ENCODE assay signal across 15 cellular contexts in the genomic region with DNA sequence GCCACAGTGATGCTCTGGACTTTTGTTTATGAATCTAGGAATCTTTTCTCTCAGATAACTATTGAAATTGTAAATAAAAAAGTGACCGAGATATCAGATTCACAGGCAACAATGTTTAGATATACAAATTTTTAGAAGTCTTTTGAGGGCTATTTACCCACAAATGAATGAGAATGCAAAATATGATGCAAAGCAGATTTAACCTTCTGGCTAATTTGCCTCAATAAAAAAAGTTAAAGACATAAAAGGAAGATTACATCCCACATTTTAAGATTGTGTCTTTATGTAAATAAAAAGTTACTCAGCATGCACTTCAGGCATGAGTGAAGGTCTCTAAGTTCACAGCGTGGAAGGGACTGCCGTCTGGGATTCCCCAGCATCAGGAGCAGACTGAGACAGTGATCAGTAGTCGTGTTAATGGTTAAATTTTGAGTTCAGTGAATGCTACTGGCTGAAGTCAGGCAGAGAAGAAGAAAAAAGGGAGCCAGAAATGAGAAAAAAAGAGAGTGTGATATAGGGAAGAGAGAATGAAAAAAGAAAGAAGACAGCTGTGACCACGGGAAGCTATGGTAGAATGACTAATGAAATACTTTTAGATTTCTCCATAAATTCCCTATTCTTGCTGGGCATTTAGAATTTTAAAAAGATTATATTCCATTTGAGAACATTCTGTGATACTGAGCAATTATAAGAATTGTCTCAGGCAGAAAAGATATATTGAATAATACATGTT.
DNase-seq lines count a peak whose midpoint lies in the region; ATAC-seq, FAIRE-seq and TF ChIP-seq lines count a peak whose summit lies in the region.
"Had no signal": no experiment of that assay in that cellular context is flagged by ENCODE, and none has a peak within 500 bp of the region (broad histone marks: within the 10 kb centered on the region; RNA-seq: fewer than 3 reads in every experiment).

No MANE protein-coding gene starts in this region.

- H3K4me3 Mint-ChIP-seq in progenitor cell of endocrine pancreas (ENCODE audit: low read depth), result no peak overlapping the region
- H3K4me3 Mint-ChIP-seq: activated naive CD8-positive, alpha-beta T cell treated with anti-CD3 and anti-CD28 coated beads, Interleukin-2, amount 50 U/mL, for 24 hours; CD4-positive, CD25-positive, alpha-beta regulatory T cell; dendritic cell treated with granulocyte-macrophage colony-stimulating factor and Interleukin-4, amounts not matched to agents 40 ng/mL and 50 ng/mL, for 4 days had no signal

- peaks cover 14% of the 10 kb centered on the region for H3K4me1 Mint-ChIP-seq in progenitor cell of endocrine pancreas (ENCODE audit: low read depth)
- H3K4me1 Mint-ChIP-seq: activated naive CD8-positive, alpha-beta T cell treated with anti-CD3 and anti-CD28 coated beads, Interleukin-2, amount 50 U/mL, for 24 hours; CD4-positive, CD25-positive, alpha-beta regulatory T cell had no signal

- H3K9me3 Mint-ChIP-seq in progenitor cell of endocrine pancreas (ENCODE audit: low read depth), result no peaks in the 10 kb centered on the region
- H3K9me3 Mint-ChIP-seq: activated naive CD8-positive, alpha-beta T cell treated with anti-CD3 and anti-CD28 coated beads, Interleukin-2, amount 50 U/mL, for 24 hours; dendritic cell treated with granulocyte-macrophage colony-stimulating factor and Interleukin-4, amounts not matched to agents 40 ng/mL and 50 ng/mL, for 4 days had no signal

- H3K27ac Mint-ChIP-seq in progenitor cell of endocrine pancreas, result no peak overlapping the region
- H3K27ac Mint-ChIP-seq: activated naive CD8-positive, alpha-beta T cell treated with anti-CD3 and anti-CD28 coated beads, Interleukin-2, amount 50 U/mL, for 24 hours; CD4-positive, CD25-positive, alpha-beta regulatory T cell; dendritic cell treated with granulocyte-macrophage colony-stimulating factor and Interleukin-4, amounts not matched to agents 40 ng/mL and 50 ng/mL, for 4 days had no signal

- peaks cover 6% of the 10 kb centered on the region for H3K27me3 Mint-ChIP-seq in progenitor cell of endocrine pancreas
- H3K27me3 Mint-ChIP-seq: dendritic cell treated with granulocyte-macrophage colony-stimulating factor and Interleukin-4, amounts not matched to agents 40 ng/mL and 50 ng/mL, for 4 days had no signal

- ATAC-seq in GM18858 (IDR thresholded peaks at IDR 0.05; ENCODE audit: unreplicated experiment), result peak; percentile 83
- ATAC-seq in HG02588 (IDR thresholded peaks at IDR 0.05; ENCODE audit: unreplicated experiment), result peak; percentile 89
- no peak for ATAC-seq in left cardiac atrium
- ATAC-seq: activated naive CD8-positive, alpha-beta T cell treated with anti-CD3 and anti-CD28 coated beads, Interleukin-2, amount 50 U/mL, for 24 hours had no signal

- no peak for TF ChIP-seq CTCF in progenitor cell of endocrine pancreas (IDR thresholded peaks at IDR 0.05; ENCODE audit: unreplicated experiment)

- no peak for FAIRE-seq in HTR-8/SVneo (lab: Jason Lieb, UNC)
- FAIRE-seq: frontal cortex had no signal

- intact Hi-C loops in left cardiac atrium (cut with DNase I), result no loop called here

- no peaks in the 10 kb centered on the region for H3K36me3 Mint-ChIP-seq in progenitor cell of endocrine pancreas (ENCODE audit: insufficient read depth)
- H3K36me3 Mint-ChIP-seq: CD4-positive, CD25-positive, alpha-beta regulatory T cell had no signal

- peak; percentile 42 for DNase-seq in LHCN-M2 (ENCODE audit: low read depth)
- peak; percentile 45 for DNase-seq in iris pigment epithelial cell (ENCODE audit: low read depth)
- no peak for DNase-seq in activated CD4-positive, alpha-beta T cell treated with anti-CD3 and anti-CD28 coated beads, Interleukin-2, amount 50 U/mL, for 4 hours
- no peak for DNase-seq in progenitor cell of endocrine pancreas (ENCODE audit: low spot score, unreplicated experiment)
- no peak for DNase-seq in HTR-8/SVneo (ENCODE audit: insufficient read length, low spot score)
- no peak for DNase-seq in left cardiac atrium
- DNase-seq: activated naive CD8-positive, alpha-beta T cell treated with anti-CD3 and anti-CD28 coated beads, Interleukin-2, amount 50 U/mL, for 24 hours; CD4-positive, CD25-positive, alpha-beta regulatory T cell; NCI-H187; PC-9; T-helper 2 cell had no signal

Comparison
In these comparisons a context has a peak if more than half of its experiments do, and no peak if none do; other contexts are left out.
1. ATAC-seq: peak in GM18858 (single experiment) and HG02588 (single experiment); none in left cardiac atrium (0 of 2).
2. DNase-seq: peak in LHCN-M2 (single experiment) and iris pigment epithelial cell (single experiment); none in activated CD4-positive, alpha-beta T cell treated with anti-CD3 and anti-CD28 coated beads, Interleukin-2, amount 50 U/mL, for 4 hours (0 of 2), progenitor cell of endocrine pancreas (single experiment), HTR-8/SVneo (single experiment) and left cardiac atrium (single experiment).